ENCODE assay signal across 17 cellular contexts in genomic region chr6:167581637-167582036, GRCh38.
"Had no signal": no experiment of that assay in that cellular context is flagged by ENCODE, and none has a peak within 500 bp of the region (broad histone marks: within the 10 kb centered on the region; RNA-seq: fewer than 3 reads in every experiment).

No MANE protein-coding gene starts in this region.

- H3K4me1 ChIP-seq: breast epithelium, Peyer's patch had no signal

- H3K9me3 ChIP-seq: Peyer's patch, SJSA1 had no signal

- DNase-seq: activated CD4-positive, alpha-beta T cell treated with anti-CD3 and anti-CD28 coated beads for 4 hours; activated CD8-positive, alpha-beta memory T cell treated with anti-CD3 and anti-CD28 coated beads, Interleukin-2, amount 10 ng/mL, durations not matched to agents 7 days and 5 days; activated effector memory CD4-positive, alpha-beta T cell treated with Interleukin-2 at 50 U/mL for 16 hours; activated naive CD4-positive, alpha-beta T cell; activated T-cell treated with anti-CD3 and anti-CD28 coated beads, Interleukin-2, amount 50 U/mL, for 24 hours; aorta; NCI-H1092; NCI-H1417 treated with DMSO at 0.1 percent for 48 hours; NCI-H1694 treated with DMSO at 0.1 percent for 48 hours; NCI-H2029 treated with DMSO at 0.1 percent for 48 hours; NCI-H524; SHP77; SW 1271 had no signal

- H3K36me3 ChIP-seq: breast epithelium, Peyer's patch, SJSA1 had no signal

- H3K27me3 ChIP-seq: breast epithelium, Peyer's patch, SJSA1 had no signal

- H3K9ac ChIP-seq: KMS-11 had no signal

- H3K4me3 ChIP-seq: breast epithelium, Peyer's patch, SJSA1 had no signal

- H3K27ac ChIP-seq: breast epithelium, KMS-11, Peyer's patch, SJSA1 had no signal

- H3K4me2 ChIP-seq: KMS-11 had no signal
